Comparison of ENCODE assay signal across 15 cellular contexts in the genomic region with DNA sequence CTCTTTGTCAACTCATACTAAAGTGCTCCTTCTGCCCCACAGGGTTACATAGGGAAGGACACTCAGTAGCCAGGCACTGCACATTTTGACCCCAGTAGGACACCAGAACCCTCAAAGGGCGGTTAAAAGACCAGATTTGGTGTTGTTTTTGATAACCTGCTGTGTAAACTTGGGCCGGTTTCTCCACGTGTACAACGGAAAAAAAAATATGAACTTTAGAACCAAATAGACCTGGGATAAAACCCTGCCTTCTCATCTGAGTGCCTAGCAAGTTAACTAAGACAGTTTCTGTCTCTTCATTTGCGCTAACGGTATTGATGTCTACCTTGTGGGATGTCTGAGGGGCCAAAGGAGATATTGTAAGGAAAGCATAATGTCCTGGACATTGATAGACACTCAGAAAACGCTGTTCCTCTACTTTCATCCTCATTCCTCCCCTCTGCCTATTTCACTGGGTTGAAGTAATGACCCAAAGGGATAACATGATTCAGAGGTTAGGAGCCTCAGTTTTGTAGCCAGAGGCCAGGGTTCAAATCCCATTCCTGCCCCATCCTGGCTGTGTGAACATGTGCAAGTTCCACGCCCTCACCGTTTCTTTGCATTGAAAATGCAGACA.
A peak's percentile ranks its signal among the peaks of the same experiment; 100 is the strongest.
DNase-seq lines count a peak whose midpoint lies in the region; ATAC-seq and TF ChIP-seq lines count a peak whose summit lies in the region.
"Had no signal": no experiment of that assay in that cellular context is flagged by ENCODE, and none has a peak within 500 bp of the region (broad histone marks: within the 10 kb centered on the region; RNA-seq: fewer than 3 reads in every experiment).

No MANE protein-coding gene starts in this region.

- intact Hi-C loops in right lobe of liver (cut with DNase I) = no loop called here

- H3K27ac ChIP-seq in right lobe of liver (peak overlapping the region; percentile 58 to 85 (median 74)), osteoblast (ENCODE audit: low read depth, low read length) (no peak overlapping the region)
- H3K27ac ChIP-seq: KMS-11 had no signal

- H3K27ac Mint-ChIP-seq in activated naive CD8-positive, alpha-beta T cell treated with anti-CD3 and anti-CD28 coated beads, Interleukin-2, amount 10 ng/mL, durations not matched to agents 7 days and 5 days = peak overlapping the region; percentile 81
- no peak overlapping the region for H3K27ac Mint-ChIP-seq in activated naive CD8-positive, alpha-beta T cell treated with anti-CD3 and anti-CD28 coated beads for 36 hours
- peak overlapping the region; percentile 90 for H3K27ac Mint-ChIP-seq in T-helper 17 cell

- no peaks in the 10 kb centered on the region for H3K79me2 ChIP-seq in osteoblast (ENCODE audit: insufficient read depth, low read length)

- TF ChIP-seq CTCF in right lobe of liver (IDR thresholded peaks at IDR 0.05) (no peak), osteoblast (IDR thresholded peaks at IDR 0.05; ENCODE audit: extremely low read depth, low read depth, low read length) (no peak)

- H3K36me3 ChIP-seq in right lobe of liver = no peaks in the 10 kb centered on the region
- H3K36me3 ChIP-seq in osteoblast (ENCODE audit: insufficient read depth, low read length) = no peaks in the 10 kb centered on the region

- 38% methylated on average over 9 of the region's 9 CpGs for WGBS in right lobe of liver (ENCODE audit: insufficient coverage, low coverage, low lambda C conversion rate, missing lambda C conversion rate)

- H3K4me2 ChIP-seq in osteoblast (ENCODE audit: insufficient read depth, low read length) = no peak overlapping the region
- H3K4me2 ChIP-seq: KMS-11 had no signal

- H3K4me3 ChIP-seq in right lobe of liver (no peak overlapping the region), osteoblast (ENCODE audit: insufficient read depth, low read length) (no peak overlapping the region)

- no peak for DNase-seq in activated naive CD8-positive, alpha-beta T cell treated with anti-CD3 and anti-CD28 coated beads, Interleukin-2, amount 10 ng/mL, durations not matched to agents 7 days and 5 days
- no peak for DNase-seq in activated naive CD8-positive, alpha-beta T cell treated with anti-CD3 and anti-CD28 coated beads for 36 hours
- no peak for DNase-seq in T-helper 17 cell
- DNase-seq in right lobe of liver = peak in 2 of 3 donors; percentile 57 to 79
- DNase-seq in NCI-H345 (lab: John Stamatoyannopoulos, UW) = no peak
- DNase-seq in 8988T = no peak
- no peak for DNase-seq in osteoblast (ENCODE audit: insufficient read length, low spot score, missing footprints)
- DNase-seq: CD4-positive, alpha-beta T cell; NCI-H1105 treated with DMSO at 0.1 percent for 48 hours; NCI-H187; NCI-H446; NCI-H748 treated with DMSO at 0.1 percent for 48 hours had no signal

- H3K4me3 Mint-ChIP-seq in activated naive CD8-positive, alpha-beta T cell treated with anti-CD3 and anti-CD28 coated beads, Interleukin-2, amount 10 ng/mL, durations not matched to agents 7 days and 5 days = no peak overlapping the region
- no peak overlapping the region for H3K4me3 Mint-ChIP-seq in activated naive CD8-positive, alpha-beta T cell treated with anti-CD3 and anti-CD28 coated beads for 36 hours
- H3K4me3 Mint-ChIP-seq in T-helper 17 cell = no peak overlapping the region
- H3K4me3 Mint-ChIP-seq: CD4-positive, alpha-beta T cell had no signal

- peaks cover under 1% of the 10 kb centered on the region for H3K9me3 Mint-ChIP-seq in activated naive CD8-positive, alpha-beta T cell treated with anti-CD3 and anti-CD28 coated beads, Interleukin-2, amount 10 ng/mL, durations not matched to agents 7 days and 5 days
- H3K9me3 Mint-ChIP-seq in activated naive CD8-positive, alpha-beta T cell treated with anti-CD3 and anti-CD28 coated beads for 36 hours = peaks cover 2% of the 10 kb centered on the region
- H3K9me3 Mint-ChIP-seq: CD4-positive, alpha-beta T cell had no signal

- H3K9me3 ChIP-seq in T-helper 17 cell (ENCODE audit: control insufficient read depth, low read length, poor library complexity, severe bottlenecking) (no peaks in the 10 kb centered on the region), right lobe of liver (no peaks in the 10 kb centered on the region), osteoblast (ENCODE audit: low read depth, low read length) (no peaks in the 10 kb centered on the region)

- H3K27me3 ChIP-seq in right lobe of liver = no peaks in the 10 kb centered on the region
- no peaks in the 10 kb centered on the region for H3K27me3 ChIP-seq in osteoblast (ENCODE audit: insufficient read depth, low read length)

- H3K4me1 ChIP-seq in right lobe of liver (peaks cover 0 to 66% (median 28%) of the 10 kb centered on the region in 4 donors), osteoblast (ENCODE audit: insufficient read depth, low read length) (peaks cover 13% of the 10 kb centered on the region)

- no peaks in the 10 kb centered on the region for H4K20me1 ChIP-seq in osteoblast (ENCODE audit: insufficient read depth, low read length)

- no peaks in the 10 kb centered on the region for H3K27me3 Mint-ChIP-seq in activated naive CD8-positive, alpha-beta T cell treated with anti-CD3 and anti-CD28 coated beads, Interleukin-2, amount 10 ng/mL, durations not matched to agents 7 days and 5 days
- H3K27me3 Mint-ChIP-seq in activated naive CD8-positive, alpha-beta T cell treated with anti-CD3 and anti-CD28 coated beads for 36 hours = no peaks in the 10 kb centered on the region
- no peaks in the 10 kb centered on the region for H3K27me3 Mint-ChIP-seq in T-helper 17 cell
- H3K27me3 Mint-ChIP-seq: CD4-positive, alpha-beta T cell had no signal

- no peak for ATAC-seq in activated naive CD8-positive, alpha-beta T cell treated with anti-CD3 and anti-CD28 coated beads, Interleukin-2, amount 10 ng/mL, durations not matched to agents 7 days and 5 days (ENCODE audit: low read depth)
- ATAC-seq in T-helper 17 cell (no peak), right lobe of liver (peak; percentile 68 to 87 (median 78))
- ATAC-seq: Panc1, Right ventricle myocardium inferior had no signal

- peaks cover 26% of the 10 kb centered on the region for H3K36me3 Mint-ChIP-seq in activated naive CD8-positive, alpha-beta T cell treated with anti-CD3 and anti-CD28 coated beads, Interleukin-2, amount 10 ng/mL, durations not matched to agents 7 days and 5 days
- peaks cover 4% of the 10 kb centered on the region for H3K36me3 Mint-ChIP-seq in activated naive CD8-positive, alpha-beta T cell treated with anti-CD3 and anti-CD28 coated beads for 36 hours
- H3K36me3 Mint-ChIP-seq in T-helper 17 cell (ENCODE audit: low read depth) = no peaks in the 10 kb centered on the region

- POLR2A ChIA-PET in activated naive CD8-positive, alpha-beta T cell treated with anti-CD3 and anti-CD28 coated beads, Interleukin-2, amount 10 ng/mL, durations not matched to agents 7 days and 5 days (lab: Charles Lee) = interaction anchor here (0.9 to 3.3 kb wide), 3 partner anchors 22 to 255 kb away, joined by 3 to 16 read pairs (median 12); a partner anchor contains a TSS

- H3K4me1 Mint-ChIP-seq in activated naive CD8-positive, alpha-beta T cell treated with anti-CD3 and anti-CD28 coated beads, Interleukin-2, amount 10 ng/mL, durations not matched to agents 7 days and 5 days = peaks cover 78% of the 10 kb centered on the region
- peaks cover 73% of the 10 kb centered on the region for H3K4me1 Mint-ChIP-seq in activated naive CD8-positive, alpha-beta T cell treated with anti-CD3 and anti-CD28 coated beads for 36 hours
- H3K4me1 Mint-ChIP-seq in T-helper 17 cell = peaks cover 52% of the 10 kb centered on the region

- no peak overlapping the region for H2AFZ ChIP-seq in osteoblast (ENCODE audit: low read length)

- TF ChIP-seq POLR2A in right lobe of liver (IDR thresholded peaks at IDR 0.05) = no peak

Comparison
In these comparisons a context has a peak if more than half of its experiments do, and no peak if none do; other contexts are left out.
1. ATAC-seq: peak in right lobe of liver (4 of 4); none in activated naive CD8-positive, alpha-beta T cell treated with anti-CD3 and anti-CD28 coated beads, Interleukin-2, amount 10 ng/mL, durations not matched to agents 7 days and 5 days (single experiment) and T-helper 17 cell (single experiment).
2. DNase-seq: peak in right lobe of liver (2 of 3); none in activated naive CD8-positive, alpha-beta T cell treated with anti-CD3 and anti-CD28 coated beads, Interleukin-2, amount 10 ng/mL, durations not matched to agents 7 days and 5 days (single experiment), activated naive CD8-positive, alpha-beta T cell treated with anti-CD3 and anti-CD28 coated beads for 36 hours (single experiment), T-helper 17 cell (0 of 3), NCI-H345 (single experiment), 8988T (single experiment) and osteoblast (single experiment).